21 cellular contexts compared by ENCODE assay signal in genomic region chr2:209523041-209523740, GRCh38.
DNase-seq lines count a peak whose midpoint lies in the region; FAIRE-seq and TF ChIP-seq lines count a peak whose summit lies in the region.
"Had no signal": no experiment of that assay in that cellular context is flagged by ENCODE, and none has a peak within 500 bp of the region (broad histone marks: within the 10 kb centered on the region; RNA-seq: fewer than 3 reads in every experiment).

No MANE protein-coding gene starts in this region.

- no peak overlapping the region for H3K27ac ChIP-seq in osteoblast (ENCODE audit: low read depth, low read length)
- H3K27ac ChIP-seq: GM23248, transverse colon had no signal

- no peaks in the 10 kb centered on the region for H3K79me2 ChIP-seq in osteoblast (ENCODE audit: insufficient read depth, low read length)

- no peak overlapping the region for H3K4me3 ChIP-seq in osteoblast (ENCODE audit: insufficient read depth, low read length)
- H3K4me3 ChIP-seq: GM23248, transverse colon had no signal

- H3K27me3 ChIP-seq in osteoblast (ENCODE audit: insufficient read depth, low read length), result no peaks in the 10 kb centered on the region
- H3K27me3 ChIP-seq: transverse colon had no signal

- H3K9me3 ChIP-seq in osteoblast (ENCODE audit: low read depth, low read length), result no peaks in the 10 kb centered on the region
- H3K9me3 ChIP-seq: transverse colon had no signal

- H3K4me1 ChIP-seq in osteoblast (ENCODE audit: insufficient read depth, low read length), result peaks cover 14% of the 10 kb centered on the region

- peak overlapping the region; percentile 65 for H2AFZ ChIP-seq in osteoblast (ENCODE audit: low read length)
- H2AFZ ChIP-seq: GM23248 had no signal

- FAIRE-seq in GM19239 (lab: Jason Lieb, UNC), result peak; percentile 39

- H3K36me3 ChIP-seq in osteoblast (ENCODE audit: insufficient read depth, low read length), result no peaks in the 10 kb centered on the region
- H3K36me3 ChIP-seq: transverse colon had no signal

- no peak overlapping the region for H3K4me2 ChIP-seq in osteoblast (ENCODE audit: insufficient read depth, low read length)

- DNase-seq in GM19239 (ENCODE audit: insufficient read length, low spot score) (no peak), NCI-H69 (lab: John Stamatoyannopoulos, UW) (peak; percentile 52), ecto neural progenitor cell (ENCODE audit: low spot score) (peak; percentile 46), osteoblast (ENCODE audit: insufficient read length, low spot score, missing footprints) (peak; percentile 72), 8988T (no peak), GM19240 (ENCODE audit: insufficient read length, low spot score) (no peak)
- DNase-seq in stimulated activated CD4-positive, alpha-beta T cell treated with anti-CD3 and anti-CD28 coated beads, Interleukin-4, amount 100 ng/mL, for 1 hour, result no peak
- DNase-seq: activated CD8-positive, alpha-beta memory T cell treated with anti-CD3 and anti-CD28 coated beads for 24 hours; activated naive CD4-positive, alpha-beta T cell treated with anti-CD3 and anti-CD28 coated beads for 36 hours; activated T-cell treated with anti-CD3 and anti-CD28 coated beads, Interleukin-2, amount 50 U/mL, for 48 hours; caudate nucleus; COR-L47; erythroblast; GM23248; hypothalamus; NCI-H774; retina; SHP77; stimulated activated CD4-positive, alpha-beta T cell treated with anti-CD3 and anti-CD28 coated beads, Interleukin-4, amount 100 ng/mL, for 24 hours; T-cell; transverse colon had no signal

- H4K20me1 ChIP-seq in osteoblast (ENCODE audit: insufficient read depth, low read length), result no peaks in the 10 kb centered on the region

- no peak for TF ChIP-seq CTCF in osteoblast (IDR thresholded peaks at IDR 0.05; ENCODE audit: extremely low read depth, low read depth, low read length)

Comparison
In these comparisons a context has a peak if more than half of its experiments do, and no peak if none do; other contexts are left out.
1. DNase-seq: peak in NCI-H69 (single experiment), ecto neural progenitor cell (single experiment) and osteoblast (single experiment); none in GM19239 (single experiment), stimulated activated CD4-positive, alpha-beta T cell treated with anti-CD3 and anti-CD28 coated beads, Interleukin-4, amount 100 ng/mL, for 1 hour (single experiment), 8988T (single experiment) and GM19240 (single experiment).